ENCODE assay signal across 1 cellular context in genomic region chr7:1693419-1693990, GRCh38.
TF ChIP-seq lines count a peak whose summit lies in the region.

No MANE protein-coding gene starts in this region.

TF ChIP-seq in HepG2, 621 proteins besides CTCF, POLR2A, EP300 and RAD21 (continued from another document):
- no peak for TF ChIP-seq ZNF770 (CRISPR knock-in tag; IDR thresholded peaks at IDR 0.05)
- TF ChIP-seq ISX (CRISPR knock-in tag; conservative IDR thresholded peaks at IDR 0.05): no peak
- TF ChIP-seq ZNF850 (CRISPR knock-in tag; conservative IDR thresholded peaks at IDR 0.05): no peak
- no peak for TF ChIP-seq NFE2L2 (IDR thresholded peaks at IDR 0.05; ENCODE audit: low read length)
- TF ChIP-seq TBL1XR1 (IDR thresholded peaks at IDR 0.05; ENCODE audit: borderline replicate concordance, low read length, partially characterized antibody): no peak
